Comparison of ENCODE assay signal across 28 cellular contexts in genomic region chr17:80356231-80356856, GRCh38. TPM values are rescaled to one million over a fixed set of nuclear protein-coding genes. Genes with fewer than 3 reads are reported as not detected.
DNase-seq lines count a peak whose midpoint lies in the region; ATAC-seq, FAIRE-seq and TF ChIP-seq lines count a peak whose summit lies in the region.
"Had no signal": no experiment of that assay in that cellular context is flagged by ENCODE, and none has a peak within 500 bp of the region (broad histone marks: within the 10 kb centered on the region; RNA-seq: fewer than 3 reads in every experiment).

No MANE protein-coding gene starts in this region.

- no peaks in the 10 kb centered on the region for H3K27me3 ChIP-seq in RWPE2 (ENCODE audit: insufficient read depth, poor library complexity, severe bottlenecking)
- no peaks in the 10 kb centered on the region for H3K27me3 ChIP-seq in neuronal stem cell (ENCODE audit: control insufficient read depth in 3 of 3, insufficient read depth in 3 of 3, low read depth in 1 of 3, low read length in 3 of 3)
- H3K27me3 ChIP-seq in trophoblast cell (ENCODE audit: insufficient read depth, low read length) = no peaks in the 10 kb centered on the region
- H3K27me3 ChIP-seq: BLaER1, SJSA1 had no signal

- peak overlapping the region; percentile 66 for H3K27ac Mint-ChIP-seq in activated T-cell treated with anti-CD3 and anti-CD28 coated beads, Interleukin-2, amount 50 U/mL, for 24 hours
- H3K27ac Mint-ChIP-seq: CD4-positive, CD25-positive, alpha-beta regulatory T cell had no signal

- H2BK120ac ChIP-seq in neuronal stem cell (ENCODE audit: low read depth, low read length) (no peak overlapping the region), trophoblast cell (ENCODE audit: insufficient read depth, low read length, poor library complexity) (no peak overlapping the region)

- no peak overlapping the region for H4K12ac ChIP-seq in trophoblast cell (ENCODE audit: low read depth, low read length)

- TF ChIP-seq CTCF in A549 (IDR thresholded peaks at IDR 0.05) (no peak), RWPE2 (IDR thresholded peaks at IDR 0.05; ENCODE audit: poor library complexity, severe bottlenecking) (no peak)

- TF ChIP-seq RAD21 in A549 (conservative IDR thresholded peaks at IDR 0.05 in 1 of 2, IDR thresholded peaks at IDR 0.05 in 1 of 2) = no peak

- POLR2A ChIA-PET in A549 (lab: Yijun Ruan, JAX) = no interaction called here

- H2BK5ac ChIP-seq in neuronal stem cell (ENCODE audit: low read length) = no peak overlapping the region
- no peak overlapping the region for H2BK5ac ChIP-seq in trophoblast cell (ENCODE audit: low read depth, low read length, poor library complexity)

- H3K79me2 ChIP-seq in trophoblast cell (ENCODE audit: control insufficient read depth, insufficient read depth, low read length, poor library complexity) = no peaks in the 10 kb centered on the region

- H2BK12ac ChIP-seq in neuronal stem cell (ENCODE audit: low read length) (no peak overlapping the region), trophoblast cell (ENCODE audit: low read length) (no peak overlapping the region)

- no peaks in the 10 kb centered on the region for H3K9me3 Mint-ChIP-seq in activated T-cell treated with anti-CD3 and anti-CD28 coated beads, Interleukin-2, amount 50 U/mL, for 24 hours
- H3K9me3 Mint-ChIP-seq: CD4-positive, CD25-positive, alpha-beta regulatory T cell had no signal

- H3K4me1 ChIP-seq in A549 (no peaks in the 10 kb centered on the region), RWPE2 (ENCODE audit: insufficient read depth, poor library complexity, severe bottlenecking) (no peaks in the 10 kb centered on the region), neuronal stem cell (ENCODE audit: control insufficient read depth in 2 of 2, insufficient read depth in 1 of 2, low read depth in 1 of 2, low read length in 2 of 2) (no peaks in the 10 kb centered on the region), trophoblast cell (ENCODE audit: control insufficient read depth in 1 of 2, insufficient read depth in 2 of 2, low read length in 2 of 2) (no peaks in the 10 kb centered on the region)
- H3K4me1 ChIP-seq: BLaER1, SJSA1 had no signal

- H3K27me3 Mint-ChIP-seq in activated T-cell treated with anti-CD3 and anti-CD28 coated beads, Interleukin-2, amount 50 U/mL, for 24 hours = no peaks in the 10 kb centered on the region
- H3K27me3 Mint-ChIP-seq: CD4-positive, CD25-positive, alpha-beta regulatory T cell had no signal

- peak; percentile 9 to 40; a peak in 3 of 6 replicates for ATAC-seq in A549
- ATAC-seq in RWPE2 (ENCODE audit: low read depth) = no peak; the same call in 2 of the 3 replicates
- ATAC-seq: HCT116, K562 had no signal

- H2BK15ac ChIP-seq in neuronal stem cell (ENCODE audit: low read length) = no peak overlapping the region

- H3K4me3 ChIP-seq in A549 (no peak overlapping the region), RWPE2 (ENCODE audit: severe bottlenecking) (no peak overlapping the region), neuronal stem cell (ENCODE audit: low read length in 2 of 2) (peak overlapping the region in 1 of 2 donors; percentile 57), trophoblast cell (ENCODE audit: low read depth, low read length) (no peak overlapping the region)
- H3K4me3 ChIP-seq: BLaER1, K562, SJSA1 had no signal

- H3K4me3 Mint-ChIP-seq in activated T-cell treated with anti-CD3 and anti-CD28 coated beads, Interleukin-2, amount 50 U/mL, for 24 hours = no peak overlapping the region
- H3K4me3 Mint-ChIP-seq: CD4-positive, CD25-positive, alpha-beta regulatory T cell had no signal

- H3K4me2 ChIP-seq in A549 (no peak overlapping the region), neuronal stem cell (ENCODE audit: insufficient read depth, low read length, poor library complexity, severe bottlenecking) (no peak overlapping the region), trophoblast cell (ENCODE audit: low read length) (no peak overlapping the region)
- H3K4me2 ChIP-seq: BLaER1 had no signal

- H4K8ac ChIP-seq in neuronal stem cell (ENCODE audit: low read depth, low read length) (no peak overlapping the region), trophoblast cell (ENCODE audit: low read depth, low read length) (no peak overlapping the region)

- no peak for TF ChIP-seq POLR2A in A549 (IDR thresholded peaks at IDR 0.05; ENCODE audit: low read length)

- H3K79me1 ChIP-seq in neuronal stem cell (ENCODE audit: low read depth, low read length) (no peaks in the 10 kb centered on the region), trophoblast cell (ENCODE audit: low read length) (no peaks in the 10 kb centered on the region)

- CTCF ChIA-PET in A549 (lab: Yijun Ruan, JAX) = interaction anchor here (0.6 to 1.5 kb wide), 2 partner anchors 11 to 19 kb away, joined by 4 to 6 read pairs; no protein-coding TSS in a partner anchor

- peaks cover 96% of the 10 kb centered on the region for H3K36me3 Mint-ChIP-seq in activated T-cell treated with anti-CD3 and anti-CD28 coated beads, Interleukin-2, amount 50 U/mL, for 24 hours (ENCODE audit: low read depth)

- 90% methylated on average over 23 of the region's 24 CpGs for WGBS in A549 (ENCODE audit: missing lambda C conversion rate)
- WGBS in neuronal stem cell (ENCODE audit: extremely low coverage in 2 of 2, insufficient read length in 2 of 2, insufficient replicate concordance in 1 of 2), 2 donors = no CpG with 5 or more reads among the region's 24 CpGs
- no CpG with 5 or more reads among the region's 24 CpGs for WGBS in trophoblast cell (ENCODE audit: extremely low coverage, insufficient coverage, insufficient read length)

- H3K27ac ChIP-seq in A549 = no peak overlapping the region
- no peak overlapping the region for H3K27ac ChIP-seq in RWPE2 (ENCODE audit: poor library complexity, severe bottlenecking)
- H3K27ac ChIP-seq in neuronal stem cell (replicated peaks; ENCODE audit: low read length) = no peak overlapping the region
- no peak overlapping the region for H3K27ac ChIP-seq in trophoblast cell (ENCODE audit: low read depth, low read length)
- H3K27ac ChIP-seq: BLaER1, SJSA1 had no signal

- H2AK5ac ChIP-seq in neuronal stem cell (ENCODE audit: low read depth, low read length) = no peak overlapping the region
- H2AK5ac ChIP-seq in trophoblast cell (ENCODE audit: low read length) = no peak overlapping the region

- no peak overlapping the region for H2AFZ ChIP-seq in neuronal stem cell (ENCODE audit: low read length)
- no peak overlapping the region for H2AFZ ChIP-seq in trophoblast cell (ENCODE audit: insufficient read depth, low read length, poor library complexity)

- no peak for TF ChIP-seq EP300 in A549 (IDR thresholded peaks at IDR 0.05)

- peaks cover 89% of the 10 kb centered on the region for H3K36me3 ChIP-seq in RWPE2 (ENCODE audit: low read depth)
- H3K36me3 ChIP-seq in neuronal stem cell (replicated peaks in 1 of 2; ENCODE audit: control insufficient read depth in 2 of 2, insufficient read depth in 2 of 2, low read length in 2 of 2) = peaks cover 49 to 79% of the 10 kb centered on the region in 2 donors
- peaks cover 49 to 61% of the 10 kb centered on the region in 2 experiments for H3K36me3 ChIP-seq in trophoblast cell (ENCODE audit: control insufficient read depth in 1 of 2, insufficient read depth in 2 of 2, low read length in 2 of 2)

- no peaks in the 10 kb centered on the region for H3K4me1 Mint-ChIP-seq in activated T-cell treated with anti-CD3 and anti-CD28 coated beads, Interleukin-2, amount 50 U/mL, for 24 hours (ENCODE audit: low read depth)

- H3K9me3 ChIP-seq in A549 (peaks cover 7% of the 10 kb centered on the region; the same call in 2 of the 3 replicates), RWPE2 (ENCODE audit: severe bottlenecking) (no peaks in the 10 kb centered on the region), neuronal stem cell (replicated peaks in 1 of 2; ENCODE audit: control insufficient read depth in 2 of 2, insufficient read depth in 1 of 2, low read depth in 1 of 2, low read length in 2 of 2) (peaks cover 0 to under 1% of the 10 kb centered on the region in 2 donors), trophoblast cell (ENCODE audit: insufficient read depth, low read depth, low read length) (no peaks in the 10 kb centered on the region)

- FAIRE-seq in A549 (lab: Jason Lieb, UNC) = no peak
- FAIRE-seq: GM12892, GM19239, H1, HTR-8/SVneo, K562 had no signal

- H3K9ac ChIP-seq in neuronal stem cell (ENCODE audit: low read depth, low read length, poor library complexity) (peak overlapping the region; percentile 0), trophoblast cell (ENCODE audit: low read length) (no peak overlapping the region)
- H3K9ac ChIP-seq: BLaER1 had no signal

- DNase-seq in activated T-cell treated with anti-CD3 and anti-CD28 coated beads, Interleukin-2, amount 50 U/mL, for 24 hours = no peak
- DNase-seq in activated T-cell treated with anti-CD3 and anti-CD28 coated beads for 4 hours = no peak
- no peak for DNase-seq in A549 (ENCODE audit: low read depth in 1 of 2, low spot score in 1 of 2)
- DNase-seq in RWPE2 (ENCODE audit: low spot score) = peak; percentile 28
- no peak for DNase-seq in neuronal stem cell (ENCODE audit: low spot score)
- no peak for DNase-seq in trophoblast cell
- no peak for DNase-seq in NCI-H524 (lab: John Stamatoyannopoulos, UW)
- DNase-seq in activated CD4-positive, alpha-beta T cell treated with anti-CD3 and anti-CD28 coated beads for 1 hour = no peak
- DNase-seq: CD4-positive, CD25-positive, alpha-beta regulatory T cell; DMS153; DND-41; Kasumi-1; NCI-H1092 treated with DMSO at 0.1 percent for 48 hours; NCI-H1436; NCI-H187 treated with DMSO at 0.1 percent for 48 hours; NCI-H2171 treated with DMSO at 0.1 percent for 48 hours; NCI-H345; NCI-H510A treated with DMSO at 0.1 percent for 48 hours; NCI-H774; Right ventricle myocardium superior had no signal

- H3K23ac ChIP-seq in neuronal stem cell (ENCODE audit: low read depth, low read length, poor library complexity) (peak overlapping the region; percentile 60), trophoblast cell (ENCODE audit: low read length) (no peak overlapping the region)

- H3K14ac ChIP-seq in neuronal stem cell (ENCODE audit: low read length) (no peak overlapping the region), trophoblast cell (ENCODE audit: low read length) (no peak overlapping the region)

- no peak overlapping the region for H3K18ac ChIP-seq in neuronal stem cell (ENCODE audit: low read length)
- no peak overlapping the region for H3K18ac ChIP-seq in trophoblast cell (ENCODE audit: low read length)

- no peak overlapping the region for H4K91ac ChIP-seq in neuronal stem cell (ENCODE audit: low read depth, low read length, poor library complexity)
- no peak overlapping the region for H4K91ac ChIP-seq in trophoblast cell (ENCODE audit: low read depth, low read length)

- H3K4ac ChIP-seq in neuronal stem cell (ENCODE audit: low read length) (peak overlapping the region; percentile 92), trophoblast cell (ENCODE audit: low read depth, low read length) (no peak overlapping the region)

TF ChIP-seq in A549, 52 proteins besides CTCF, POLR2A, EP300 and RAD21 (continues in another document):
- TF ChIP-seq NR3C1 (IDR thresholded peaks at IDR 0.05) = no peak

RNA-seq across cellular contexts. Expression of gene ENDOV, which starts 58.6 kb away (rescaled TPM):
- 33.2 and 37.2 TPM in 2 replicates for polyA plus RNA-seq in A549 (2011; rRNA removed)
- 46.1 and 52.4 TPM in 2 replicates for polyA plus RNA-seq in A549 (2012; cell fraction: cytosol; rRNA removed)
- polyA plus RNA-seq in A549 (2012; cell fraction: nucleus; rRNA removed) = 75.2 and 75.4 TPM in 2 replicates
- polyA plus RNA-seq in A549 (2017; fragmentation: RNase III; extraction: RNeasy Plus Mini Kit Qiagen cat#74134 plus additional on column Dnase treatment) = 39.1 to 43.8 TPM (median 42.6 TPM) in 3 replicates
- polyA minus RNA-seq in A549 (2011; rRNA and poly(A)+ RNA removed) = 39.3 and 41.7 TPM in 2 replicates
- 24.9 TPM for polyA plus RNA-seq in neuronal stem cell (2013, experiment 1 of 2)
- 22.9 TPM for polyA plus RNA-seq in neuronal stem cell (2013, experiment 2 of 2)
- 18.5 and 18.8 TPM in 2 replicates for polyA plus RNA-seq in trophoblast cell (2013)
